In the genomic region with DNA sequence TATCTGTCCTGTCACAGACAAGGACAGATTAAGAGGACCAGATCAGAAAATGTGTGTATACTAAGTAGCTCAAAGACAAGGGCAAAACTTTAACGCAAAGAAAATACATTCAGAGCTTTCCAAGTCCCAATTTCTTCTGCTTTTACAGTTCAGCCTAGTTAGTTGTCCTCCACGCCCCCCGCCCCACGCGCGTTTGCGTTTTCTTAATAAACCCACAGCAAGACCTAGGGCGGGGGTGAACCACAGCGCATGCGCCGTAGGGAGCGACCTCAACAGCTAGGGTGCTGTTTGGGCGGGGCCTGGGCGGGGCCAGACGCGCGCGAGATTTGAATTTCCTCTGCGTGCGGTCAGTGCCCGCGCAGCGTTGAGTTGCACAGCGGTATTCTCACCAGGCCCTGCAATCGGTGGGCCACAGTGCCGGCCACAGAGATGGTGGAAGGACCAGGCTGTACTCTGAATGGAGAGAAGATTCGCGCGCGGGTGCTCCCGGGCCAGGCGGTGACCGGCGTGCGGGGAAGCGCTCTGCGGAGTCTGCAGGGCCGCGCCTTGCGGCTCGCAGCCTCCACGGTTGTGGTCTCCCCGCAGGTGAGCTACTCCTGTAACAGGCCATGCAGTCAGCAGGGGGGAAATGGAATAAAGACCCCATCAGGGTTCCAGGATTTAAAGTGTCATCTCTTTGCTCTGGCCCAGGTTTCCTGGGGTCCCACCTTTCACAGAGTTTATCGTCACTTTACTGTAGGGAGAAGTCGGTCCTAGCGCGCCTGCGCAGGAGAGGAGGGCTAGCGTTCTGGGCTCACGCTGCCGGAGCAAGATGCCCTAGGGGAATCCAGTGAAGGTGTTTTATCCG, we compare ENCODE assay signal across 1 cellular context.
TF ChIP-seq lines count a peak whose summit lies in the region.

A gene with protein sequence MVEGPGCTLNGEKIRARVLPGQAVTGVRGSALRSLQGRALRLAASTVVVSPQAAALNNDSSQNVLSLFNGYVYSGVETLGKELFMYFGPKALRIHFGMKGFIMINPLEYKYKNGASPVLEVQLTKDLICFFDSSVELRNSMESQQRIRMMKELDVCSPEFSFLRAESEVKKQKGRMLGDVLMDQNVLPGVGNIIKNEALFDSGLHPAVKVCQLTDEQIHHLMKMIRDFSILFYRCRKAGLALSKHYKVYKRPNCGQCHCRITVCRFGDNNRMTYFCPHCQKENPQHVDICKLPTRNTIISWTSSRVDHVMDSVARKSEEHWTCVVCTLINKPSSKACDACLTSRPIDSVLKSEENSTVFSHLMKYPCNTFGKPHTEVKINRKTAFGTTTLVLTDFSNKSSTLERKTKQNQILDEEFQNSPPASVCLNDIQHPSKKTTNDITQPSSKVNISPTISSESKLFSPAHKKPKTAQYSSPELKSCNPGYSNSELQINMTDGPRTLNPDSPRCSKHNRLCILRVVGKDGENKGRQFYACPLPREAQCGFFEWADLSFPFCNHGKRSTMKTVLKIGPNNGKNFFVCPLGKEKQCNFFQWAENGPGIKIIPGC (plus strand): TSS at position 350 of the 847 bp plus-strand sequence. CDS start 80 bp downstream, at position 430.

TF ChIP-seq in HEK293, 187 proteins besides CTCF, POLR2A, EP300 and RAD21 (continued from another document):
- TF ChIP-seq GFI1B (tag by site-specific recombination; IDR thresholded peaks at IDR 0.05): no peak
